16 cellular contexts compared by ENCODE assay signal in the genomic region with DNA sequence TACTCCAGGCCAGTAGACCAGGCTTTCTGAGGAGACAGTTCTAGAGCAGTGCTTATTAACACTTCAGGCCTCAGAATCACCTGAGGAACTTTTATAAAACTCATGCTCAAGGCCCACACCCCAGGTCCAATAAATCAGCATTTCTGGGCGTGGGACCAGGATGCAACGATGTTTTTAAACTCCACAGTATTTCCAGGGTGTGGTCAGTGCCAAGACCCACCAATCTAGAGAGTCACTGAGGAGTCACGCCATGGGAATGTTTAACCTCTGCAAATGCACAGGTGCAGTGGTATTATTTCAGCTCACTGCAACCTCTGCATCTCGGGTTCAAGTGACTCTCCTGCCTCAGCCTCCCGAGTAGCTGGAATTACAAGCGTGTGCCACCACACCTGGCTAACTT. TPM values are rescaled to one million over a fixed set of nuclear protein-coding genes. Genes with fewer than 3 reads are reported as not detected.
A peak's percentile ranks its signal among the peaks of the same experiment; 100 is the strongest.
DNase-seq lines count a peak whose midpoint lies in the region; ATAC-seq, FAIRE-seq and TF ChIP-seq lines count a peak whose summit lies in the region.
"Had no signal": no experiment of that assay in that cellular context is flagged by ENCODE, and none has a peak within 500 bp of the region (broad histone marks: within the 10 kb centered on the region; RNA-seq: fewer than 3 reads in every experiment).

No MANE protein-coding gene starts in this region.

- H3K36me3 ChIP-seq in osteoblast (ENCODE audit: insufficient read depth, low read length), result peaks cover 41% of the 10 kb centered on the region

- no peaks in the 10 kb centered on the region for H3K27me3 ChIP-seq in osteoblast (ENCODE audit: insufficient read depth, low read length)

- no peak overlapping the region for H2AFZ ChIP-seq in osteoblast (ENCODE audit: low read length)
- H2AFZ ChIP-seq: GM23338 had no signal

- H3K36me3 Mint-ChIP-seq in type B pancreatic cell, result peaks cover 25% of the 10 kb centered on the region

- no peaks in the 10 kb centered on the region for H3K79me2 ChIP-seq in osteoblast (ENCODE audit: insufficient read depth, low read length)

- DNase-seq in left colon (peak; percentile 41 to 58), osteoblast (ENCODE audit: insufficient read length, low spot score, missing footprints) (peak; percentile 34), type B pancreatic cell (ENCODE audit: extremely low spot score, unreplicated experiment) (no peak), frontal cortex (ENCODE audit: low spot score in 2 of 2) (no peak), T-helper 2 cell (no peak), GDM1 (lab: John Stamatoyannopoulos, UW) (no peak)
- DNase-seq: C1 segment of cervical spinal cord; Calu3; CD4-positive, alpha-beta memory T cell; COR-L47; DMS53; DMS79 treated with DMSO at 0.1 percent for 48 hours; H9 had no signal

- H3K27ac Mint-ChIP-seq in type B pancreatic cell, result peak overlapping the region; percentile 13
- H3K27ac Mint-ChIP-seq: CD4-positive, alpha-beta memory T cell; GM23338; H9 had no signal

- H3K4me3 ChIP-seq in osteoblast (ENCODE audit: insufficient read depth, low read length), result no peak overlapping the region
- H3K4me3 ChIP-seq: GM23338 had no signal

- TF ChIP-seq CTCF in osteoblast (IDR thresholded peaks at IDR 0.05; ENCODE audit: extremely low read depth, low read depth, low read length) (no peak), type B pancreatic cell (conservative IDR thresholded peaks at IDR 0.05) (no peak)

- H3K4me3 Mint-ChIP-seq in type B pancreatic cell, result no peak overlapping the region
- H3K4me3 Mint-ChIP-seq: CD4-positive, alpha-beta memory T cell; GM23338; H9 had no signal

- no peak overlapping the region for H3K27ac ChIP-seq in osteoblast (ENCODE audit: low read depth, low read length)

- no peaks in the 10 kb centered on the region for H3K4me1 ChIP-seq in osteoblast (ENCODE audit: insufficient read depth, low read length)

- FAIRE-seq in frontal cortex (lab: Jason Lieb, UNC), result no peak
- FAIRE-seq: GM12892 had no signal

- no peaks in the 10 kb centered on the region for H3K27me3 Mint-ChIP-seq in type B pancreatic cell
- H3K27me3 Mint-ChIP-seq: CD4-positive, alpha-beta memory T cell had no signal

- no peak overlapping the region for H3K4me2 ChIP-seq in osteoblast (ENCODE audit: insufficient read depth, low read length)
- H3K4me2 ChIP-seq: GM23338 had no signal

- no peaks in the 10 kb centered on the region for H4K20me1 ChIP-seq in osteoblast (ENCODE audit: insufficient read depth, low read length)

- intact Hi-C loops in left colon (cut with DNase I, micrococcal nuclease), result no loop called here

- H3K9me3 Mint-ChIP-seq in type B pancreatic cell, result no peaks in the 10 kb centered on the region
- H3K9me3 Mint-ChIP-seq: GM23338, H9 had no signal

- H3K4me1 Mint-ChIP-seq in type B pancreatic cell (ENCODE audit: unreplicated experiment), result no peaks in the 10 kb centered on the region
- H3K4me1 Mint-ChIP-seq: CD4-positive, alpha-beta memory T cell; GM23338; H9 had no signal

- peak; percentile 95 for ATAC-seq in left colon
- ATAC-seq: GM23338, HCT116 had no signal

- H3K9me3 ChIP-seq in osteoblast (ENCODE audit: low read depth, low read length), result no peaks in the 10 kb centered on the region

RNA-seq across cellular contexts. Expression of a gene that starts 3.9 kb away (rescaled TPM):
- 1 to 10 TPM; 6.3 to 8.6 TPM for total RNA-seq in left colon
- 2.4 and 2.5 TPM in 2 replicates for total RNA-seq in osteoblast
- total RNA-seq in type B pancreatic cell (ENCODE audit: low replicate concordance), result 7.7 and 9.6 TPM in 2 replicates
- total RNA-seq in frontal cortex, result 4.5 TPM

RNA-seq across cellular contexts. Expression of a gene that starts 22.9 kb away (rescaled TPM):
- total RNA-seq in left colon (10 to 100 TPM; 19.1 to 19.6 TPM), osteoblast (8.3 and 13.8 TPM in 2 replicates), type B pancreatic cell (ENCODE audit: low replicate concordance) (18.6 and 22.1 TPM in 2 replicates), frontal cortex (8.6 TPM)

RNA-seq across cellular contexts. Expression of a gene that starts 23.4 kb away (rescaled TPM):
- total RNA-seq in left colon, result 1 to 10 TPM; 7.7 to 8.0 TPM
- 34.7 and 46.0 TPM in 2 replicates for total RNA-seq in osteoblast
- total RNA-seq in type B pancreatic cell (ENCODE audit: low replicate concordance), result 17.4 and 17.5 TPM in 2 replicates
- total RNA-seq in frontal cortex, result 5.7 TPM

RNA-seq across cellular contexts. Expression of a gene that starts 55.2 kb away (rescaled TPM):
- total RNA-seq in left colon (100 to 1,000 TPM; 231 to 293 TPM), osteoblast (149 and 164 TPM in 2 replicates), type B pancreatic cell (ENCODE audit: low replicate concordance) (91.2 and 138 TPM in 2 replicates), frontal cortex (26.9 TPM)

RNA-seq across cellular contexts. Expression of a gene that starts 55.5 kb away (rescaled TPM):
- total RNA-seq in left colon (10 to 100 TPM; 29.7 to 36.0 TPM), osteoblast (12.7 and 13.8 TPM in 2 replicates), type B pancreatic cell (ENCODE audit: low replicate concordance) (38.6 and 46.6 TPM in 2 replicates), frontal cortex (7.3 TPM)

Comparison
In these comparisons a context has a peak if more than half of its experiments do, and no peak if none do; other contexts are left out.
1. DNase-seq: peak in left colon (2 of 2) and osteoblast (single experiment); none in type B pancreatic cell (single experiment), frontal cortex (0 of 2), T-helper 2 cell (0 of 5) and GDM1 (single experiment).